Comparison of ENCODE assay signal across 1 cellular context in the genomic region with DNA sequence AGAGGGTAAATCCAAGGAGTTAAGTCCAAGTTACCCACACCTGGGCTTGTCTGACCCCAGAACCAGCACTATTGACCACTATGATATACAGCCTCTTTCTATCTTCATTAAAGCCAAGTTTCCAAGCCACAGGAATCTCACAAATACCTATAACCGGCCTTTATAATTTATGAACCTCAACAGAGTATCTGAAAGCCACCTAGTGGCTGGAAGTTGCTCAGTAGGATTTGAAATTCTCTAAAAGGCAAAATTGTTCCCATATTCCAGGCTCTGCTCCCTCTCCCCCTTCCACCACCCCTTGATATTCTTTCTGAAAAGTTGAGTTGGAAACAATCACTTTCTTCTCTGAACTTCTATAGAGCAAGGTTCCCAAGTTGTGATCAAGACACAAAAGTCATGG.
TF ChIP-seq lines count a peak whose summit lies in the region.

No MANE protein-coding gene starts in this region.

TF ChIP-seq in GM23338, 12 proteins besides CTCF, POLR2A, EP300 and RAD21 (continued from another document):
- TF ChIP-seq, protein P1, sequence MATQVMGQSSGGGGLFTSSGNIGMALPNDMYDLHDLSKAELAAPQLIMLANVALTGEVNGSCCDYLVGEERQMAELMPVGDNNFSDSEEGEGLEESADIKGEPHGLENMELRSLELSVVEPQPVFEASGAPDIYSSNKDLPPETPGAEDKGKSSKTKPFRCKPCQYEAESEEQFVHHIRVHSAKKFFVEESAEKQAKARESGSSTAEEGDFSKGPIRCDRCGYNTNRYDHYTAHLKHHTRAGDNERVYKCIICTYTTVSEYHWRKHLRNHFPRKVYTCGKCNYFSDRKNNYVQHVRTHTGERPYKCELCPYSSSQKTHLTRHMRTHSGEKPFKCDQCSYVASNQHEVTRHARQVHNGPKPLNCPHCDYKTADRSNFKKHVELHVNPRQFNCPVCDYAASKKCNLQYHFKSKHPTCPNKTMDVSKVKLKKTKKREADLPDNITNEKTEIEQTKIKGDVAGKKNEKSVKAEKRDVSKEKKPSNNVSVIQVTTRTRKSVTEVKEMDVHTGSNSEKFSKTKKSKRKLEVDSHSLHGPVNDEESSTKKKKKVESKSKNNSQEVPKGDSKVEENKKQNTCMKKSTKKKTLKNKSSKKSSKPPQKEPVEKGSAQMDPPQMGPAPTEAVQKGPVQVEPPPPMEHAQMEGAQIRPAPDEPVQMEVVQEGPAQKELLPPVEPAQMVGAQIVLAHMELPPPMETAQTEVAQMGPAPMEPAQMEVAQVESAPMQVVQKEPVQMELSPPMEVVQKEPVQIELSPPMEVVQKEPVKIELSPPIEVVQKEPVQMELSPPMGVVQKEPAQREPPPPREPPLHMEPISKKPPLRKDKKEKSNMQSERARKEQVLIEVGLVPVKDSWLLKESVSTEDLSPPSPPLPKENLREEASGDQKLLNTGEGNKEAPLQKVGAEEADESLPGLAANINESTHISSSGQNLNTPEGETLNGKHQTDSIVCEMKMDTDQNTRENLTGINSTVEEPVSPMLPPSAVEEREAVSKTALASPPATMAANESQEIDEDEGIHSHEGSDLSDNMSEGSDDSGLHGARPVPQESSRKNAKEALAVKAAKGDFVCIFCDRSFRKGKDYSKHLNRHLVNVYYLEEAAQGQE (IDR thresholded peaks at IDR 0.05; ENCODE audit: unreplicated experiment), result no peak
- TF ChIP-seq STAT1 (IDR thresholded peaks at IDR 0.05; ENCODE audit: unreplicated experiment) (no peak), POLR2AphosphoS5 (IDR thresholded peaks at IDR 0.05; ENCODE audit: low read depth) (no peak), CREB1 (CRISPR knock-in tag; IDR thresholded peaks at IDR 0.05; ENCODE audit: low read depth) (no peak), ZNF114 (CRISPR knock-in tag; IDR thresholded peaks at IDR 0.05) (no peak)
- TF ChIP-seq, protein P2, sequence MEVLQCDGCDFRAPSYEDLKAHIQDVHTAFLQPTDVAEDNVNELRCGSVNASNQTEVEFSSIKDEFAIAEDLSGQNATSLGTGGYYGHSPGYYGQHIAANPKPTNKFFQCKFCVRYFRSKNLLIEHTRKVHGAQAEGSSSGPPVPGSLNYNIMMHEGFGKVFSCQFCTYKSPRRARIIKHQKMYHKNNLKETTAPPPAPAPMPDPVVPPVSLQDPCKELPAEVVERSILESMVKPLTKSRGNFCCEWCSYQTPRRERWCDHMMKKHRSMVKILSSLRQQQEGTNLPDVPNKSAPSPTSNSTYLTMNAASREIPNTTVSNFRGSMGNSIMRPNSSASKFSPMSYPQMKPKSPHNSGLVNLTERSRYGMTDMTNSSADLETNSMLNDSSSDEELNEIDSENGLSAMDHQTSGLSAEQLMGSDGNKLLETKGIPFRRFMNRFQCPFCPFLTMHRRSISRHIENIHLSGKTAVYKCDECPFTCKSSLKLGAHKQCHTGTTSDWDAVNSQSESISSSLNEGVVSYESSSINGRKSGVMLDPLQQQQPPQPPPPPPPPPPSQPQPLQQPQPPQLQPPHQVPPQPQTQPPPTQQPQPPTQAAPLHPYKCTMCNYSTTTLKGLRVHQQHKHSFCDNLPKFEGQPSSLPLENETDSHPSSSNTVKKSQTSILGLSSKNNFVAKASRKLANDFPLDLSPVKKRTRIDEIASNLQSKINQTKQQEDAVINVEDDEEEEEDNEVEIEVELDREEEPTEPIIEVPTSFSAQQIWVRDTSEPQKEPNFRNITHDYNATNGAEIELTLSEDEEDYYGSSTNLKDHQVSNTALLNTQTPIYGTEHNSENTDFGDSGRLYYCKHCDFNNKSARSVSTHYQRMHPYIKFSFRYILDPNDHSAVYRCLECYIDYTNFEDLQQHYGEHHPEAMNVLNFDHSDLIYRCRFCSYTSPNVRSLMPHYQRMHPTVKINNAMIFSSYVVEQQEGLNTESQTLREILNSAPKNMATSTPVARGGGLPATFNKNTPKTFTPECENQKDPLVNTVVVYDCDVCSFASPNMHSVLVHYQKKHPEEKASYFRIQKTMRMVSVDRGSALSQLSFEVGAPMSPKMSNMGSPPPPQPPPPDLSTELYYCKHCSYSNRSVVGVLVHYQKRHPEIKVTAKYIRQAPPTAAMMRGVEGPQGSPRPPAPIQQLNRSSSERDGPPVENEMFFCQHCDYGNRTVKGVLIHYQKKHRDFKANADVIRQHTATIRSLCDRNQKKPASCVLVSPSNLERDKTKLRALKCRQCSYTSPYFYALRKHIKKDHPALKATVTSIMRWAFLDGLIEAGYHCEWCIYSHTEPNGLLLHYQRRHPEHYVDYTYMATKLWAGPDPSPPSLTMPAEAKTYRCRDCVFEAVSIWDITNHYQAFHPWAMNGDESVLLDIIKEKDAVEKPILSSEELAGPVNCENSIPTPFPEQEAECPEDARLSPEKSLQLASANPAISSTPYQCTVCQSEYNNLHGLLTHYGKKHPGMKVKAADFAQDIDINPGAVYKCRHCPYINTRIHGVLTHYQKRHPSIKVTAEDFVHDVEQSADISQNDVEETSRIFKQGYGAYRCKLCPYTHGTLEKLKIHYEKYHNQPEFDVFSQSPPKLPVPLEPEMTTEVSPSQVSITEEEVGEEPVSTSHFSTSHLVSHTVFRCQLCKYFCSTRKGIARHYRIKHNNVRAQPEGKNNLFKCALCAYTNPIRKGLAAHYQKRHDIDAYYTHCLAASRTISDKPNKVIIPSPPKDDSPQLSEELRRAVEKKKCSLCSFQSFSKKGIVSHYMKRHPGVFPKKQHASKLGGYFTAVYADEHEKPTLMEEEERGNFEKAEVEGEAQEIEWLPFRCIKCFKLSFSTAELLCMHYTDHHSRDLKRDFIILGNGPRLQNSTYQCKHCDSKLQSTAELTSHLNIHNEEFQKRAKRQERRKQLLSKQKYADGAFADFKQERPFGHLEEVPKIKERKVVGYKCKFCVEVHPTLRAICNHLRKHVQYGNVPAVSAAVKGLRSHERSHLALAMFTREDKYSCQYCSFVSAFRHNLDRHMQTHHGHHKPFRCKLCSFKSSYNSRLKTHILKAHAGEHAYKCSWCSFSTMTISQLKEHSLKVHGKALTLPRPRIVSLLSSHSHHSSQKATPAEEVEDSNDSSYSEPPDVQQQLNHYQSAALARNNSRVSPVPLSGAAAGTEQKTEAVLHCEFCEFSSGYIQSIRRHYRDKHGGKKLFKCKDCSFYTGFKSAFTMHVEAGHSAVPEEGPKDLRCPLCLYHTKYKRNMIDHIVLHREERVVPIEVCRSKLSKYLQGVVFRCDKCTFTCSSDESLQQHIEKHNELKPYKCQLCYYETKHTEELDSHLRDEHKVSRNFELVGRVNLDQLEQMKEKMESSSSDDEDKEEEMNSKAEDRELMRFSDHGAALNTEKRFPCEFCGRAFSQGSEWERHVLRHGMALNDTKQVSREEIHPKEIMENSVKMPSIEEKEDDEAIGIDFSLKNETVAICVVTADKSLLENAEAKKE (CRISPR knock-in tag; IDR thresholded peaks at IDR 0.05), result no peak
TF ChIP-seq in GM23338: peak in this region for 0.
